In genomic region chr9:84381508-84381907, GRCh38 we compare ENCODE assay signal across 18 cellular contexts. TPM values are rescaled to one million over a fixed set of nuclear protein-coding genes. Genes with fewer than 3 reads are reported as not detected.
DNase-seq lines count a peak whose midpoint lies in the region; ATAC-seq and TF ChIP-seq lines count a peak whose summit lies in the region.
"Had no signal": no experiment of that assay in that cellular context is flagged by ENCODE, and none has a peak within 500 bp of the region (broad histone marks: within the 10 kb centered on the region; RNA-seq: fewer than 3 reads in every experiment).

No MANE protein-coding gene starts in this region.

- peaks cover 1% of the 10 kb centered on the region; the same call in 1 of the 2 replicates for H3K27me3 Mint-ChIP-seq in H9 (ENCODE audit: low read depth)

- no peak overlapping the region for H2AFZ ChIP-seq in H9 (ENCODE audit: low read length)
- H2AFZ ChIP-seq: GM23248 had no signal

- H2AK5ac ChIP-seq in H9 (ENCODE audit: insufficient read length, low read length): peak overlapping the region; percentile 70

- H4K20me1 ChIP-seq in H9 (ENCODE audit: control insufficient read depth, insufficient read depth, insufficient read length): no peaks in the 10 kb centered on the region

- H3K4ac ChIP-seq in H9 (ENCODE audit: low read depth, low read length): no peak overlapping the region

- no peak overlapping the region for H2BK12ac ChIP-seq in H9 (ENCODE audit: insufficient read length, low read depth, low read length)

- H3K27ac ChIP-seq in H9 (ENCODE audit: insufficient read length, low read depth, low read length) (no peak overlapping the region), heart left ventricle (peak overlapping the region in 2 of 12 donors; percentile 16 to 28), left ventricle myocardium inferior (replicated peaks) (peak overlapping the region; percentile 65)
- H3K27ac ChIP-seq: C4-2B, GM23248 had no signal

- H3K27ac Mint-ChIP-seq in H9: no peak overlapping the region; a peak in 1 of 7 replicates
- H3K27ac Mint-ChIP-seq: CD4-positive, CD25-positive, alpha-beta regulatory T cell; CD8-positive, alpha-beta T cell had no signal

- H4K5ac ChIP-seq in H9 (ENCODE audit: insufficient read length, low read depth, low read length): no peak overlapping the region

- H3K18ac ChIP-seq in H9 (ENCODE audit: insufficient read length, low read depth, low read length): no peak overlapping the region

- H3K4me2 ChIP-seq in H9 (ENCODE audit: insufficient read depth, insufficient read length, low read length): no peak overlapping the region

- no peak overlapping the region for H3T11ph ChIP-seq in H9 (ENCODE audit: low read length)

- no peak overlapping the region for H2BK5ac ChIP-seq in H9 (ENCODE audit: insufficient read length, low read length)

- H2BK120ac ChIP-seq in H9 (ENCODE audit: low read depth, low read length, poor library complexity, severe bottlenecking): no peak overlapping the region

- TF ChIP-seq POLR2A in heart left ventricle (IDR thresholded peaks at IDR 0.05): no peak

- H3K79me2 ChIP-seq in H9 (ENCODE audit: insufficient read depth, low read length): no peaks in the 10 kb centered on the region

- H3K14ac ChIP-seq in H9 (ENCODE audit: insufficient read depth, low read length): no peak overlapping the region

- no peaks in the 10 kb centered on the region for H3K9me3 Mint-ChIP-seq in H9
- H3K9me3 Mint-ChIP-seq: CD4-positive, CD25-positive, alpha-beta regulatory T cell; CD8-positive, alpha-beta T cell had no signal

- intact Hi-C loops in heart left ventricle (cut with DNase I): no loop called here
- intact Hi-C loops in left ventricle myocardium inferior (cut with micrococcal nuclease): no loop called here
- intact Hi-C loops in posterior vena cava (cut with DNase I): no loop called here

- H3K4me1 ChIP-seq in H9 (ENCODE audit: insufficient read depth, low read length): no peaks in the 10 kb centered on the region
- H3K4me1 ChIP-seq in heart left ventricle: peaks cover 0 to 17% (median 4%) of the 10 kb centered on the region in 12 donors
- H3K4me1 ChIP-seq in left ventricle myocardium inferior: peaks cover 15% of the 10 kb centered on the region
- H3K4me1 ChIP-seq: Caco-2, HAP-1 had no signal

- no peak for DNase-seq in H9
- DNase-seq in amniotic epithelial cell (ENCODE audit: low read depth): peak; percentile 56
- peak in 1 of 5 donors; percentile 41 for DNase-seq in heart left ventricle
- no peak for DNase-seq in left ventricle myocardium inferior
- no peak for DNase-seq in posterior vena cava (ENCODE audit: low spot score)
- DNase-seq in C1 segment of cervical spinal cord (lab: John Stamatoyannopoulos, UW): no peak
- DNase-seq: Caco-2; CD4-positive, CD25-positive, alpha-beta regulatory T cell; CD8-positive, alpha-beta T cell; DMS79 treated with DMSO at 0.1 percent for 48 hours; GF-D8; GM23248 had no signal

- H3K79me1 ChIP-seq in H9 (ENCODE audit: insufficient read depth, low read depth, low read length, poor library complexity, severe bottlenecking): no peaks in the 10 kb centered on the region

- ATAC-seq in heart left ventricle (peak; percentile 70 to 89 (median 81)), GM21390 (IDR thresholded peaks at IDR 0.05; ENCODE audit: unreplicated experiment) (no peak), GM19452 (IDR thresholded peaks at IDR 0.05; ENCODE audit: unreplicated experiment) (no peak)
- ATAC-seq: CD8-positive, alpha-beta T cell had no signal

- H3K27me3 ChIP-seq in H9 (ENCODE audit: insufficient read depth, low read length) (no peaks in the 10 kb centered on the region), heart left ventricle (no peaks in the 10 kb centered on the region), left ventricle myocardium inferior (ENCODE audit: low read depth) (no peaks in the 10 kb centered on the region)

- no CpG with 5 or more reads among the region's 3 CpGs for WGBS in H9 (ENCODE audit: extremely low coverage, insufficient read length, low lambda C conversion rate)
- WGBS in heart left ventricle, 4 donors: 44 to 56% (median 52%) methylated on average over 3 of the region's 3 CpGs

- H2BK20ac ChIP-seq in H9 (ENCODE audit: low read depth, low read length, poor library complexity, severe bottlenecking): no peak overlapping the region

- peaks cover 0 to 5% of the 10 kb centered on the region in 2 experiments; a peak in 1 of 4 replicates for H3K4me1 Mint-ChIP-seq in H9
- H3K4me1 Mint-ChIP-seq: CD4-positive, CD25-positive, alpha-beta regulatory T cell had no signal

- TF ChIP-seq CTCF in H9 (conservative IDR thresholded peaks at IDR 0.05): no peak
- TF ChIP-seq CTCF in heart left ventricle (IDR thresholded peaks at IDR 0.05): no peak
- no peak for TF ChIP-seq CTCF in left ventricle myocardium inferior (IDR thresholded peaks at IDR 0.05; ENCODE audit: borderline replicate concordance)

- no peak overlapping the region for H3K23ac ChIP-seq in H9 (ENCODE audit: insufficient read length, low read depth, low read length)

- H3K36me3 ChIP-seq in heart left ventricle (no peaks in the 10 kb centered on the region), left ventricle myocardium inferior (no peaks in the 10 kb centered on the region)
- H3K36me3 ChIP-seq: HAP-1 had no signal

- no peak overlapping the region for H3K4me3 ChIP-seq in heart left ventricle
- H3K4me3 ChIP-seq in left ventricle myocardium inferior: no peak overlapping the region
- H3K4me3 ChIP-seq: GM23248, HAP-1 had no signal

- H4K8ac ChIP-seq in H9 (replicated peaks; ENCODE audit: insufficient read length, low read depth, low read length): no peak overlapping the region

- no peak overlapping the region for H4K91ac ChIP-seq in H9 (ENCODE audit: insufficient read length, low read depth, low read length)

- H3K9me3 ChIP-seq in H9 (ENCODE audit: control insufficient read depth, low read depth, low read length): no peaks in the 10 kb centered on the region
- no peaks in the 10 kb centered on the region for H3K9me3 ChIP-seq in heart left ventricle
- H3K9me3 ChIP-seq in left ventricle myocardium inferior (replicated peaks): no peaks in the 10 kb centered on the region
- H3K9me3 ChIP-seq: Caco-2 had no signal

- no peaks in the 10 kb centered on the region; a peak in 1 of 7 replicates for H3K36me3 Mint-ChIP-seq in H9 (ENCODE audit: insufficient read depth in 1 of 3, low read depth in 3 of 3)
- H3K36me3 Mint-ChIP-seq: CD4-positive, CD25-positive, alpha-beta regulatory T cell; CD8-positive, alpha-beta T cell had no signal

- H3K4me3 Mint-ChIP-seq in H9: no peak overlapping the region
- H3K4me3 Mint-ChIP-seq: CD4-positive, CD25-positive, alpha-beta regulatory T cell; CD8-positive, alpha-beta T cell had no signal

- peak overlapping the region; percentile 22 for H3K56ac ChIP-seq in H9 (ENCODE audit: insufficient read length, low read depth, low read length)

- H3K23me2 ChIP-seq in H9 (ENCODE audit: insufficient read length, low read depth, low read length, poor library complexity, severe bottlenecking): no peaks in the 10 kb centered on the region

- 0 out of 2 replicates have a peak overlapping the region, but pooled peaks have one; percentile 17 for H2BK15ac ChIP-seq in H9 (ENCODE audit: low read depth, low read length)

- H3K9ac ChIP-seq in H9 (ENCODE audit: extremely low read depth, insufficient read length, low read length): no peak overlapping the region
- H3K9ac ChIP-seq: GM23248 had no signal

RNA-seq across cellular contexts. Expression of gene SLC28A3, which starts 41.0 kb away (rescaled TPM):
- total RNA-seq in H9 (2021) (not detected in 2 replicates), heart left ventricle (1 to 10 TPM in 1 of 9 donors, under 1 TPM in 7, not detected in 1; 0.10 to 5.7 (median 0.22) TPM), left ventricle myocardium inferior (0.16 TPM), posterior vena cava (under 1 TPM; 0.14 to 0.19 TPM)
- polyA plus RNA-seq in heart left ventricle: under 1 TPM; 0.04 TPM
- total RNA-seq: A673; CD4-positive, CD25-positive, alpha-beta regulatory T cell; CD8-positive, alpha-beta T cell; G401 had no signal
- polyA plus RNA-seq: CD4-positive, CD25-positive, alpha-beta regulatory T cell had no signal

Comparison
In these comparisons a context has a peak if more than half of its experiments do, and no peak if none do; other contexts are left out.
1. ATAC-seq: peak in heart left ventricle (4 of 4); none in GM21390 (single experiment) and GM19452 (single experiment).